In genomic region chr13:93726173-93727019, GRCh38 we compare ENCODE assay signal across 24 cellular contexts.
DNase-seq lines count a peak whose midpoint lies in the region; ATAC-seq, FAIRE-seq and TF ChIP-seq lines count a peak whose summit lies in the region.
"Had no signal": no experiment of that assay in that cellular context is flagged by ENCODE, and none has a peak within 500 bp of the region (broad histone marks: within the 10 kb centered on the region; RNA-seq: fewer than 3 reads in every experiment).

No MANE protein-coding gene starts in this region.

- H3K36me3 Mint-ChIP-seq in astrocyte (ENCODE audit: low read depth, unreplicated experiment) (no peaks in the 10 kb centered on the region), immature natural killer cell (no peaks in the 10 kb centered on the region)
- no peaks in the 10 kb centered on the region for H3K36me3 Mint-ChIP-seq in activated naive CD8-positive, alpha-beta T cell treated with anti-CD3 and anti-CD28 coated beads, Interleukin-2, amount 50 U/mL, for 24 hours (ENCODE audit: low read depth)
- H3K36me3 Mint-ChIP-seq: activated naive CD4-positive, alpha-beta T cell treated with anti-CD3 and anti-CD28 coated beads, Interleukin-2, amount 50 U/mL, for 72 hours; CD8-positive, alpha-beta T cell had no signal

- 63% methylated on average over 6 of the region's 6 CpGs for WGBS in hepatocyte (ENCODE audit: low lambda C conversion rate, missing lambda C conversion rate)

- H3K36me3 ChIP-seq in astrocyte (ENCODE audit: insufficient read depth, low read length) (no peaks in the 10 kb centered on the region), hepatocyte (replicated peaks; ENCODE audit: insufficient read depth, low read depth) (no peaks in the 10 kb centered on the region), rectal smooth muscle tissue (ENCODE audit: control insufficient read depth, insufficient read depth, low read length) (no peaks in the 10 kb centered on the region)
- H3K36me3 ChIP-seq: ascending aorta, neutrophil, upper lobe of left lung had no signal

- H3K4me1 ChIP-seq in astrocyte (ENCODE audit: insufficient read depth, low read length) (peaks cover 4% of the 10 kb centered on the region), hepatocyte (ENCODE audit: insufficient read depth) (peaks cover 31% of the 10 kb centered on the region), rectal smooth muscle tissue (ENCODE audit: control insufficient read depth, insufficient read depth, low read length) (no peaks in the 10 kb centered on the region)
- H3K4me1 ChIP-seq: psoas muscle, upper lobe of left lung had no signal

- H3K27me3 Mint-ChIP-seq in astrocyte (ENCODE audit: low read depth, unreplicated experiment) (no peaks in the 10 kb centered on the region), immature natural killer cell (ENCODE audit: low read depth in 3 of 3) (no peaks in the 10 kb centered on the region)
- no peaks in the 10 kb centered on the region for H3K27me3 Mint-ChIP-seq in activated naive CD8-positive, alpha-beta T cell treated with anti-CD3 and anti-CD28 coated beads, Interleukin-2, amount 50 U/mL, for 24 hours

- H3K4me3 Mint-ChIP-seq in astrocyte (ENCODE audit: unreplicated experiment): no peak overlapping the region
- no peak overlapping the region for H3K4me3 Mint-ChIP-seq in activated naive CD8-positive, alpha-beta T cell treated with anti-CD3 and anti-CD28 coated beads, Interleukin-2, amount 50 U/mL, for 24 hours
- H3K4me3 Mint-ChIP-seq in immature natural killer cell: no peak overlapping the region
- H3K4me3 Mint-ChIP-seq: CD8-positive, alpha-beta T cell had no signal

- H3K4me1 Mint-ChIP-seq in astrocyte (ENCODE audit: low read depth, unreplicated experiment) (peaks cover 34% of the 10 kb centered on the region), immature natural killer cell (no peaks in the 10 kb centered on the region)
- no peaks in the 10 kb centered on the region for H3K4me1 Mint-ChIP-seq in activated naive CD8-positive, alpha-beta T cell treated with anti-CD3 and anti-CD28 coated beads, Interleukin-2, amount 50 U/mL, for 24 hours

- no peaks in the 10 kb centered on the region for H3K27me3 ChIP-seq in astrocyte (ENCODE audit: insufficient read depth, low read length)
- no peaks in the 10 kb centered on the region for H3K27me3 ChIP-seq in hepatocyte
- no peaks in the 10 kb centered on the region for H3K27me3 ChIP-seq in rectal smooth muscle tissue (ENCODE audit: control insufficient read depth, insufficient read depth, low read length)
- H3K27me3 ChIP-seq: ascending aorta, dorsolateral prefrontal cortex, neutrophil, upper lobe of left lung had no signal

- DNase-seq in HFF-Myc (ENCODE audit: extremely low read depth, low read depth) (peak; percentile 51), astrocyte (ENCODE audit: low read depth) (no peak), hepatocyte (ENCODE audit: low spot score) (no peak), immature natural killer cell (no peak)
- DNase-seq in activated naive CD8-positive, alpha-beta T cell treated with anti-CD3 and anti-CD28 coated beads, Interleukin-2, amount 50 U/mL, for 24 hours: no peak
- DNase-seq: activated CD4-positive, alpha-beta T cell treated with anti-CD3 and anti-CD28 coated beads, Interleukin-2, amount 50 U/mL, for 4 hours; CD8-positive, alpha-beta T cell; dorsolateral prefrontal cortex; H7; Karpas-422; NCI-H1048; NCI-H187; NCI-H226; NCI-H82; psoas muscle; upper lobe of left lung; WERI-Rb-1 had no signal

- H3K9me3 ChIP-seq in astrocyte (ENCODE audit: insufficient read depth, low read depth, low read length): no peaks in the 10 kb centered on the region
- no peaks in the 10 kb centered on the region for H3K9me3 ChIP-seq in hepatocyte (ENCODE audit: low read depth)
- H3K9me3 ChIP-seq: ascending aorta, neutrophil, psoas muscle, upper lobe of left lung had no signal

- no peak for FAIRE-seq in astrocyte (lab: Jason Lieb, UNC)

- H3K4me3 ChIP-seq in HFF-Myc (replicated peaks; ENCODE audit: low read depth, low read length) (no peak overlapping the region), astrocyte (ENCODE audit: insufficient read depth, low read depth, low read length) (no peak overlapping the region), hepatocyte (no peak overlapping the region), rectal smooth muscle tissue (ENCODE audit: low read length) (peak overlapping the region; percentile 7)
- H3K4me3 ChIP-seq: ascending aorta, dorsolateral prefrontal cortex, lung, psoas muscle, upper lobe of left lung had no signal

- no peak overlapping the region for H3K4me2 ChIP-seq in astrocyte (ENCODE audit: low read length)
- H3K4me2 ChIP-seq in hepatocyte: peak overlapping the region; percentile 32

- H3K27ac ChIP-seq in astrocyte (ENCODE audit: low read depth, low read length) (no peak overlapping the region), hepatocyte (no peak overlapping the region), rectal smooth muscle tissue (ENCODE audit: low read depth, low read length) (no peak overlapping the region)
- H3K27ac ChIP-seq: ascending aorta, dorsolateral prefrontal cortex, neutrophil, psoas muscle, upper lobe of left lung, WERI-Rb-1 had no signal

- H3K9me3 Mint-ChIP-seq in astrocyte (ENCODE audit: unreplicated experiment): no peaks in the 10 kb centered on the region
- no peaks in the 10 kb centered on the region for H3K9me3 Mint-ChIP-seq in activated naive CD8-positive, alpha-beta T cell treated with anti-CD3 and anti-CD28 coated beads, Interleukin-2, amount 50 U/mL, for 24 hours
- peaks cover 0 to 9% (median 3%) of the 10 kb centered on the region in 6 donors for H3K9me3 Mint-ChIP-seq in immature natural killer cell
- H3K9me3 Mint-ChIP-seq: CD8-positive, alpha-beta T cell had no signal

- H3K9ac ChIP-seq in astrocyte (ENCODE audit: low read length) (no peak overlapping the region), rectal smooth muscle tissue (ENCODE audit: low read length) (no peak overlapping the region)

- TF ChIP-seq CTCF in HFF-Myc (IDR thresholded peaks at IDR 0.05; ENCODE audit: low read depth, low read length, missing control alignments) (no peak), astrocyte (IDR thresholded peaks at IDR 0.05; ENCODE audit: insufficient read depth, low read depth, low read length) (no peak), hepatocyte (IDR thresholded peaks at IDR 0.05; ENCODE audit: poor library complexity) (no peak)

- ATAC-seq in GM18861 (IDR thresholded peaks at IDR 0.05; ENCODE audit: unreplicated experiment) (no peak), GM18873 (IDR thresholded peaks at IDR 0.05; ENCODE audit: low FRiP score, unreplicated experiment) (no peak)
- no peak for ATAC-seq in activated naive CD8-positive, alpha-beta T cell treated with anti-CD3 and anti-CD28 coated beads, Interleukin-2, amount 50 U/mL, for 24 hours
- ATAC-seq: activated naive CD4-positive, alpha-beta T cell treated with anti-CD3 and anti-CD28 coated beads, Interleukin-2, amount 50 U/mL, for 72 hours; CD8-positive, alpha-beta T cell; psoas muscle had no signal

- peaks cover 9% of the 10 kb centered on the region for H4K20me1 ChIP-seq in astrocyte (ENCODE audit: insufficient read depth, low read length)
- H4K20me1 ChIP-seq in hepatocyte (ENCODE audit: insufficient read depth, poor library complexity, severe bottlenecking): no peaks in the 10 kb centered on the region

- H3K9me2 ChIP-seq in hepatocyte (replicated peaks; ENCODE audit: insufficient read depth): no peaks in the 10 kb centered on the region

- no peak overlapping the region for H2AFZ ChIP-seq in astrocyte (ENCODE audit: low read depth, low read length)
- no peak overlapping the region for H2AFZ ChIP-seq in hepatocyte

- no peaks in the 10 kb centered on the region for H3K79me2 ChIP-seq in astrocyte (ENCODE audit: insufficient read depth, low read length)
- H3K79me2 ChIP-seq in hepatocyte: peaks cover 16% of the 10 kb centered on the region

- H3K27ac Mint-ChIP-seq in astrocyte (ENCODE audit: unreplicated experiment) (peak overlapping the region; percentile 50), immature natural killer cell (no peak overlapping the region)
- H3K27ac Mint-ChIP-seq in activated naive CD8-positive, alpha-beta T cell treated with anti-CD3 and anti-CD28 coated beads, Interleukin-2, amount 50 U/mL, for 24 hours: no peak overlapping the region
- H3K27ac Mint-ChIP-seq: activated naive CD4-positive, alpha-beta T cell treated with anti-CD3 and anti-CD28 coated beads, Interleukin-2, amount 50 U/mL, for 72 hours; CD8-positive, alpha-beta T cell had no signal
